8 cellular contexts compared by ENCODE assay signal in the genomic region with DNA sequence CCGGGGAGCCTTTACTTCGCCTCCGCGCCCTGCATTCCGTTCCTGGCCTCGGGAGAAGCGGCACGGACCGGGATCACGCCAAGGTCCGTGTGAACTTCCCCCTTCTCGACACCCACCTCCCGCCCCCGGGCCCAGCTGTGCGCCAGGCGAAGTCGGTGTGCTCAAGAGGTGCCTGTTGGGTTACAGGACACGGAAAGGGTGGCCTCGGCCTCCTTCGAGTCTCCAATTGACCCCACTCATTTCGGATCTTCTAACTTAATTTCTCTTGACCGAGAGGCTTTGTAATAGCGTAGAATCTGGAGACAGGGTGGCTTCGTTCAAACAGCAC.
DNase-seq lines count a peak whose midpoint lies in the region; ATAC-seq and TF ChIP-seq lines count a peak whose summit lies in the region.

No MANE protein-coding gene starts in this region.

- WGBS in iPS DF 6.9 (ENCODE audit: insufficient coverage, insufficient read length), result no CpG with 5 or more reads among the region's 24 CpGs

- POLR2A ChIA-PET in HEK293 (lab: Yijun Ruan, JAX) (no interaction called here), GM10248 (lab: Yijun Ruan, JAX) (no interaction called here)

- H3K9ac ChIP-seq in DND-41 (ENCODE audit: low read depth, low read length) (peak overlapping the region; percentile 69), stomach smooth muscle (ENCODE audit: low read length in 2 of 2) (peak overlapping the region; percentile 85)

- CTCF ChIA-PET in HEK293 (lab: Yijun Ruan, JAX) (no interaction called here), GM10248 (lab: Yijun Ruan, JAX) (interaction anchor here (1.2 kb wide), 2 partner anchors 10 to 28 kb away, joined by 3 to 4 read pairs; no protein-coding TSS in a partner anchor)

- H3K79me2 ChIP-seq in DND-41 (ENCODE audit: insufficient read depth, low read length), result peaks cover 47% of the 10 kb centered on the region

- DNase-seq in DND-41, result no peak
- DNase-seq in iPS DF 6.9 (ENCODE audit: low read depth, low spot score), result no peak
- DNase-seq in stimulated activated CD4-positive, alpha-beta T cell treated with anti-CD3 and anti-CD28 coated beads, Interleukin-2, amount 100 ng/mL, for 24 hours, result no peak
- no peak for DNase-seq in GM10248 (ENCODE audit: extremely low spot score)

- H3K27me3 ChIP-seq in DND-41 (ENCODE audit: insufficient read depth, low read length, poor library complexity), result no peaks in the 10 kb centered on the region
- H3K27me3 ChIP-seq in iPS DF 6.9 (ENCODE audit: control insufficient read depth, insufficient read depth, low read length), result no peaks in the 10 kb centered on the region
- H3K27me3 ChIP-seq in stomach smooth muscle (ENCODE audit: control insufficient read depth in 1 of 2, insufficient read depth in 2 of 2, low read length in 2 of 2), result peaks cover 0 to 3% of the 10 kb centered on the region in 2 donors

- peaks cover 6% of the 10 kb centered on the region for H3K36me3 ChIP-seq in DND-41 (ENCODE audit: insufficient read depth, low read length)
- H3K36me3 ChIP-seq in HEK293 (ENCODE audit: control insufficient read depth in 2 of 2, insufficient read depth in 1 of 2, low read length in 2 of 2), result peaks cover 0 to 8% of the 10 kb centered on the region in 2 experiments; a peak in 1 of 3 replicates
- H3K36me3 ChIP-seq in iPS DF 6.9 (ENCODE audit: control insufficient read depth, insufficient read depth, low read length), result no peaks in the 10 kb centered on the region
- H3K36me3 ChIP-seq in stomach smooth muscle (ENCODE audit: control insufficient read depth in 2 of 2, insufficient read depth in 2 of 2, low read length in 2 of 2), result no peaks in the 10 kb centered on the region

- H3K9me3 ChIP-seq in DND-41 (ENCODE audit: insufficient read depth, low read length, severe bottlenecking) (no peaks in the 10 kb centered on the region), HEK293 (ENCODE audit: control insufficient read depth, insufficient read depth, low read depth, low read length) (no peaks in the 10 kb centered on the region), iPS DF 6.9 (ENCODE audit: control insufficient read depth, insufficient read depth, low read length) (no peaks in the 10 kb centered on the region), stomach smooth muscle (ENCODE audit: control insufficient read depth in 2 of 2, low read length in 2 of 2) (no peaks in the 10 kb centered on the region)

- H3K4me1 ChIP-seq in DND-41 (ENCODE audit: insufficient read depth, low read length), result peaks cover 29% of the 10 kb centered on the region
- H3K4me1 ChIP-seq in HEK293 (ENCODE audit: control insufficient read depth, insufficient read depth, low read length), result 0 out of 2 replicates have a peak, but pooled peaks cover 3% of the 10 kb centered on the region
- H3K4me1 ChIP-seq in iPS DF 6.9 (ENCODE audit: control insufficient read depth, insufficient read depth, low read length), result no peaks in the 10 kb centered on the region; the same call in 1 of the 2 replicates
- peaks cover 6% of the 10 kb centered on the region for H3K4me1 ChIP-seq in stomach smooth muscle (ENCODE audit: control insufficient read depth, insufficient read depth, low read length)

- peak overlapping the region; percentile 75 for H3K4me2 ChIP-seq in DND-41 (ENCODE audit: insufficient read depth, low read length)

- peak overlapping the region; percentile 54 for H3K27ac ChIP-seq in DND-41 (ENCODE audit: low read length)
- peak overlapping the region; percentile 62; the same call in 1 of the 2 replicates for H3K27ac ChIP-seq in HEK293 (ENCODE audit: extremely low read depth, low read depth, low read length)
- H3K27ac ChIP-seq in VCaP, result peak overlapping the region; percentile 76
- no peak overlapping the region for H3K27ac ChIP-seq in iPS DF 6.9 (ENCODE audit: low read length)
- peak overlapping the region; percentile 85 for H3K27ac ChIP-seq in stomach smooth muscle (ENCODE audit: low read length)

- TF ChIP-seq CTCF in DND-41 (IDR thresholded peaks at IDR 0.05; ENCODE audit: borderline replicate concordance, extremely low read depth, low read length, poor library complexity, severe bottlenecking), result no peak
- no peak for TF ChIP-seq CTCF in HEK293 (tag by site-specific recombination; IDR thresholded peaks at IDR 0.05)
- TF ChIP-seq CTCF in VCaP (conservative IDR thresholded peaks at IDR 0.05), result no peak
- no peak for TF ChIP-seq CTCF in GM10248 (IDR thresholded peaks at IDR 0.05; ENCODE audit: control extremely low read depth, extremely low read depth, low read depth, missing control alignments)

- H4K20me1 ChIP-seq in DND-41 (ENCODE audit: insufficient read depth, low read length), result peaks cover 7% of the 10 kb centered on the region; the same call in 1 of the 2 replicates

- H3K4me3 ChIP-seq in DND-41 (ENCODE audit: low read depth in 1 of 2, low read length in 2 of 2) (peak overlapping the region; percentile 62 to 82), HEK293 (ENCODE audit: low read depth, low read length) (peak overlapping the region; percentile 78), iPS DF 6.9 (ENCODE audit: low read length) (peak overlapping the region; percentile 99; the same call in 1 of the 2 replicates), stomach smooth muscle (ENCODE audit: low read length in 2 of 2) (peak overlapping the region; percentile 86 to 90)

- H2AFZ ChIP-seq in DND-41 (ENCODE audit: low read depth, low read length), result peak overlapping the region; percentile 77

- no peak; the same call in 1 of the 3 replicates for ATAC-seq in DND-41 (ENCODE audit: insufficient read depth, low read depth)
- no peak for ATAC-seq in GM18519 (IDR thresholded peaks at IDR 0.05; ENCODE audit: low FRiP score, unreplicated experiment)

TF ChIP-seq in HEK293, 187 proteins besides CTCF, POLR2A, EP300 and RAD21:
- TF ChIP-seq ZNF521 (tag by site-specific recombination; IDR thresholded peaks at IDR 0.05), result no peak
- TF ChIP-seq ZFHX2 (tag by site-specific recombination; conservative IDR thresholded peaks at IDR 0.05), result peak; percentile 58; the same call in 1 of the 2 replicates
- TF ChIP-seq, protein P1, sequence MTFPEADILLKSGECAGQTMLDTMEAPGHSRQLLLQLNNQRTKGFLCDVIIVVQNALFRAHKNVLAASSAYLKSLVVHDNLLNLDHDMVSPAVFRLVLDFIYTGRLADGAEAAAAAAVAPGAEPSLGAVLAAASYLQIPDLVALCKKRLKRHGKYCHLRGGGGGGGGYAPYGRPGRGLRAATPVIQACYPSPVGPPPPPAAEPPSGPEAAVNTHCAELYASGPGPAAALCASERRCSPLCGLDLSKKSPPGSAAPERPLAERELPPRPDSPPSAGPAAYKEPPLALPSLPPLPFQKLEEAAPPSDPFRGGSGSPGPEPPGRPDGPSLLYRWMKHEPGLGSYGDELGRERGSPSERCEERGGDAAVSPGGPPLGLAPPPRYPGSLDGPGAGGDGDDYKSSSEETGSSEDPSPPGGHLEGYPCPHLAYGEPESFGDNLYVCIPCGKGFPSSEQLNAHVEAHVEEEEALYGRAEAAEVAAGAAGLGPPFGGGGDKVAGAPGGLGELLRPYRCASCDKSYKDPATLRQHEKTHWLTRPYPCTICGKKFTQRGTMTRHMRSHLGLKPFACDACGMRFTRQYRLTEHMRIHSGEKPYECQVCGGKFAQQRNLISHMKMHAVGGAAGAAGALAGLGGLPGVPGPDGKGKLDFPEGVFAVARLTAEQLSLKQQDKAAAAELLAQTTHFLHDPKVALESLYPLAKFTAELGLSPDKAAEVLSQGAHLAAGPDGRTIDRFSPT (tag by site-specific recombination; IDR thresholded peaks at IDR 0.05), result peak; percentile 9; the same call in 1 of the 2 replicates
- peak; percentile 39 for TF ChIP-seq ZNF335 (tag by site-specific recombination; conservative IDR thresholded peaks at IDR 0.05)
- TF ChIP-seq, protein P2, sequence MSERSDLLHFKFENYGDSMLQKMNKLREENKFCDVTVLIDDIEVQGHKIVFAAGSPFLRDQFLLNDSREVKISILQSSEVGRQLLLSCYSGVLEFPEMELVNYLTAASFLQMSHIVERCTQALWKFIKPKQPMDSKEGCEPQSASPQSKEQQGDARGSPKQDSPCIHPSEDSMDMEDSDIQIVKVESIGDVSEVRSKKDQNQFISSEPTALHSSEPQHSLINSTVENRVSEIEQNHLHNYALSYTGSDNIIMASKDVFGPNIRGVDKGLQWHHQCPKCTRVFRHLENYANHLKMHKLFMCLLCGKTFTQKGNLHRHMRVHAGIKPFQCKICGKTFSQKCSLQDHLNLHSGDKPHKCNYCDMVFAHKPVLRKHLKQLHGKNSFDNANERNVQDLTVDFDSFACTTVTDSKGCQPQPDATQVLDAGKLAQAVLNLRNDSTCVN (tag by site-specific recombination; optimal IDR thresholded peaks at IDR 0.05), result peak; percentile 53
- TF ChIP-seq ZBTB8A (tag by site-specific recombination; IDR thresholded peaks at IDR 0.05), result peak; percentile 9; the same call in 1 of the 2 replicates
- peak; percentile 48; the same call in 1 of the 2 replicates for TF ChIP-seq EGR2 (tag by site-specific recombination; IDR thresholded peaks at IDR 0.05; ENCODE audit: low read depth)
- TF ChIP-seq REPIN1 (tag by site-specific recombination; IDR thresholded peaks at IDR 0.05; ENCODE audit: low read depth), result no peak
- no peak for TF ChIP-seq MYNN (tag by site-specific recombination; IDR thresholded peaks at IDR 0.05; ENCODE audit: borderline replicate concordance)
- TF ChIP-seq, protein P3, sequence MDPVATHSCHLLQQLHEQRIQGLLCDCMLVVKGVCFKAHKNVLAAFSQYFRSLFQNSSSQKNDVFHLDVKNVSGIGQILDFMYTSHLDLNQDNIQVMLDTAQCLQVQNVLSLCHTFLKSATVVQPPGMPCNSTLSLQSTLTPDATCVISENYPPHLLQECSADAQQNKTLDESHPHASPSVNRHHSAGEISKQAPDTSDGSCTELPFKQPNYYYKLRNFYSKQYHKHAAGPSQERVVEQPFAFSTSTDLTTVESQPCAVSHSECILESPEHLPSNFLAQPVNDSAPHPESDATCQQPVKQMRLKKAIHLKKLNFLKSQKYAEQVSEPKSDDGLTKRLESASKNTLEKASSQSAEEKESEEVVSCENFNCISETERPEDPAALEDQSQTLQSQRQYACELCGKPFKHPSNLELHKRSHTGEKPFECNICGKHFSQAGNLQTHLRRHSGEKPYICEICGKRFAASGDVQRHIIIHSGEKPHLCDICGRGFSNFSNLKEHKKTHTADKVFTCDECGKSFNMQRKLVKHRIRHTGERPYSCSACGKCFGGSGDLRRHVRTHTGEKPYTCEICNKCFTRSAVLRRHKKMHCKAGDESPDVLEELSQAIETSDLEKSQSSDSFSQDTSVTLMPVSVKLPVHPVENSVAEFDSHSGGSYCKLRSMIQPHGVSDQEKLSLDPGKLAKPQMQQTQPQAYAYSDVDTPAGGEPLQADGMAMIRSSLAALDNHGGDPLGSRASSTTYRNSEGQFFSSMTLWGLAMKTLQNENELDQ (tag by site-specific recombination; IDR thresholded peaks at IDR 0.05; ENCODE audit: low read depth), result no peak
- TF ChIP-seq ZNF138 (tag by site-specific recombination; IDR thresholded peaks at IDR 0.05; ENCODE audit: borderline replicate concordance), result no peak
- peak; percentile 49; the same call in 1 of the 2 replicates for TF ChIP-seq GLIS2 (tag by site-specific recombination; IDR thresholded peaks at IDR 0.05)
